24 cellular contexts compared by ENCODE assay signal in the genomic region with DNA sequence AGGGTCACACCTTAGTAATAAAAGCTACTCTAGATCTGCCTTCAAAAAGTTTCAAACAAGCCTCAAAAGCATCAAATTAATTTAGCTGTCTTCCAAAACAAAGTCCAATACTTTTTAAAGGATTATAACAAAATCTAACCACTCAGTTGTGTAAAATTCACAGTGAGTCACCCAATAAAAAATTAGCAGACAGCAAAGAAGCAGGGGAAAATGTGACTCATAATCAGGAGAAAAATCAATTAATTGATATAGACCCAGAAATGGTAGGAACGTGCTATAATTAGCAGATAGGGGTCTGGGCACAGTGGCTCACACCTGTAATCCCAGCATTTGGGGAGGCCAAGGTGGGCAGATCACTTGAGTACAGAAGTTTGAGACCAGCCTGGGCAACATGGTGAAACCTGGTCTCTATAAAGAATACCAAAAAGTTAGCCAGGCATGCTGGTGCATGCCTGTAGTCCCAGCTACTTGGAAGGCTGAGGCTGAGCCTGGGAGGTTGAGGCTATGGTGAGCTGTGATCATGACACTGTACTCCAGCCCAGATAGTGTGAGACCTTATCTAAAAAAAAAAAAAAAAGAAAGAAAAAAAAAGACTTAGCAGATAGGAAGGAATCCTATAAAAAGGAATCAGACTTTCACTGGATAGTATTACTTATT. TPM values are rescaled to one million over a fixed set of nuclear protein-coding genes. Genes with fewer than 3 reads are reported as not detected.
DNase-seq lines count a peak whose midpoint lies in the region; ATAC-seq and TF ChIP-seq lines count a peak whose summit lies in the region.
"Had no signal": no experiment of that assay in that cellular context is flagged by ENCODE, and none has a peak within 500 bp of the region (broad histone marks: within the 10 kb centered on the region; RNA-seq: fewer than 3 reads in every experiment).

No MANE protein-coding gene starts in this region.

- no peaks in the 10 kb centered on the region for H3K36me3 Mint-ChIP-seq in MCF 10A (ENCODE audit: insufficient read depth, unreplicated experiment)
- no peaks in the 10 kb centered on the region for H3K36me3 Mint-ChIP-seq in activated T-helper 2 cell treated with anti-CD3 and anti-CD28 coated beads, Interferon-gamma antibody, Interleukin-2, Interleukin-4, amounts not matched to agents 10 μg/mL and 5 μg/mL and 100 μg/mL, durations not matched to agents 14 hours and 24 hours and 36 hours (ENCODE audit: low read depth)

- RAD21 ChIA-PET in HCT116 (lab: Charles Lee; ENCODE audit: low non-redundant PET in 1 of 2, low total read pairs in 2 of 2, uncharacterized antibody in 2 of 2, unreplicated experiment in 2 of 2), result no interaction called here

- TF ChIP-seq POLR2A in HCT116 (IDR thresholded peaks at IDR 0.05; ENCODE audit: borderline replicate concordance, extremely low read depth, insufficient read depth, insufficient read length), result no peak

- TF ChIP-seq CTCF in HCT116 (IDR thresholded peaks at IDR 0.05 in 2 of 3, conservative IDR thresholded peaks at IDR 0.05 in 1 of 3; ENCODE audit: borderline replicate concordance in 1 of 3, insufficient read depth in 1 of 3, low read depth in 2 of 3, low read length in 2 of 3) (no peak), MCF 10A (IDR thresholded peaks at IDR 0.05; ENCODE audit: unreplicated experiment) (no peak), fibroblast of mammary gland (conservative IDR thresholded peaks at IDR 0.05; ENCODE audit: control insufficient read depth, insufficient read depth, low read depth, low read length) (no peak), osteoblast (IDR thresholded peaks at IDR 0.05; ENCODE audit: extremely low read depth, low read depth, low read length) (no peak)

- TF ChIP-seq RAD21 in HCT116 (IDR thresholded peaks at IDR 0.05; ENCODE audit: low read depth), result no peak

- H3K4me3 Mint-ChIP-seq in MCF 10A (ENCODE audit: unreplicated experiment), result no peak overlapping the region
- no peak overlapping the region for H3K4me3 Mint-ChIP-seq in activated T-helper 2 cell treated with anti-CD3 and anti-CD28 coated beads, Interferon-gamma antibody, Interleukin-2, Interleukin-4, amounts not matched to agents 10 μg/mL and 5 μg/mL and 100 μg/mL, durations not matched to agents 14 hours and 24 hours and 36 hours (ENCODE audit: low read depth)
- H3K4me3 Mint-ChIP-seq: CD4-positive, alpha-beta T cell had no signal

- peak overlapping the region; percentile 13 for H3K27ac Mint-ChIP-seq in MCF 10A (ENCODE audit: low read depth, unreplicated experiment)
- no peak overlapping the region for H3K27ac Mint-ChIP-seq in activated T-helper 2 cell treated with anti-CD3 and anti-CD28 coated beads, Interferon-gamma antibody, Interleukin-2, Interleukin-4, amounts not matched to agents 10 μg/mL and 5 μg/mL and 100 μg/mL, durations not matched to agents 14 hours and 24 hours and 36 hours
- H3K27ac Mint-ChIP-seq: CD4-positive, alpha-beta T cell; IgD-negative memory B cell had no signal

- POLR2A ChIA-PET in HCT116 (lab: Charles Lee), result no interaction called here
- POLR2A ChIA-PET in MCF 10A (lab: Yijun Ruan, JAX), result interaction anchor here (0.7 to 1.6 kb wide), 2 partner anchors 27 to 471 kb away, joined by 3 to 4 read pairs; no protein-coding TSS in a partner anchor

- peaks cover 31% of the 10 kb centered on the region for H3K9me3 Mint-ChIP-seq in MCF 10A (ENCODE audit: unreplicated experiment)
- H3K9me3 Mint-ChIP-seq in activated T-helper 2 cell treated with anti-CD3 and anti-CD28 coated beads, Interferon-gamma antibody, Interleukin-2, Interleukin-4, amounts not matched to agents 10 μg/mL and 5 μg/mL and 100 μg/mL, durations not matched to agents 14 hours and 24 hours and 36 hours, result peaks cover 15% of the 10 kb centered on the region

- H3K9me3 ChIP-seq in HCT116 (ENCODE audit: control insufficient read depth in 1 of 2, insufficient read depth in 1 of 2, low read depth in 1 of 2, low read length in 2 of 2) (peaks cover 13 to 14% of the 10 kb centered on the region in 2 experiments; a peak in 3 of 4 replicates), osteoblast (ENCODE audit: low read depth, low read length) (peaks cover 3% of the 10 kb centered on the region)

- H3K27ac ChIP-seq in HCT116 (ENCODE audit: low read depth, low read length) (no peak overlapping the region), osteoblast (ENCODE audit: low read depth, low read length) (no peak overlapping the region)
- H3K27ac ChIP-seq: BLaER1, SJSA1 had no signal

- H3K4me1 Mint-ChIP-seq in MCF 10A (ENCODE audit: insufficient read depth, unreplicated experiment), result peaks cover 7% of the 10 kb centered on the region
- H3K4me1 Mint-ChIP-seq in activated T-helper 2 cell treated with anti-CD3 and anti-CD28 coated beads, Interferon-gamma antibody, Interleukin-2, Interleukin-4, amounts not matched to agents 10 μg/mL and 5 μg/mL and 100 μg/mL, durations not matched to agents 14 hours and 24 hours and 36 hours (ENCODE audit: low read depth), result no peaks in the 10 kb centered on the region
- H3K4me1 Mint-ChIP-seq: IgD-negative memory B cell had no signal

- H3K4me3 ChIP-seq in HCT116 (replicated peaks in 1 of 2; ENCODE audit: low read depth in 1 of 2, low read length in 2 of 2) (no peak overlapping the region), fibroblast of mammary gland (ENCODE audit: control insufficient read depth, low read depth, low read length) (no peak overlapping the region), osteoblast (ENCODE audit: insufficient read depth, low read length) (no peak overlapping the region)
- H3K4me3 ChIP-seq: BLaER1, GM12878, MG63, SJSA1 had no signal

- intact Hi-C loops in HCT116 (cut with micrococcal nuclease) (no loop called here), MCF 10A (cut with micrococcal nuclease) (no loop called here)
- intact Hi-C loops in activated T-helper 2 cell treated with anti-CD3 and anti-CD28 coated beads, Interferon-gamma antibody, Interleukin-2, Interleukin-4, amounts not matched to agents 10 μg/mL and 5 μg/mL and 100 μg/mL, durations not matched to agents 14 hours and 24 hours and 36 hours (cut with micrococcal nuclease), result no loop called here

- DNase-seq in HCT116 (ENCODE audit: low read depth, low spot score) (no peak), MCF 10A (ENCODE audit: unreplicated experiment) (no peak), fibroblast of mammary gland (ENCODE audit: low read depth) (peak; percentile 6), osteoblast (ENCODE audit: insufficient read length, low spot score, missing footprints) (peak; percentile 29), NCI-H2227 treated with DMSO at 0.1 percent for 48 hours (lab: John Stamatoyannopoulos, UW) (no peak)
- no peak for DNase-seq in activated T-helper 2 cell treated with anti-CD3 and anti-CD28 coated beads, Interferon-gamma antibody, Interleukin-2, Interleukin-4, amounts not matched to agents 10 μg/mL and 5 μg/mL and 100 μg/mL, durations not matched to agents 14 hours and 24 hours and 36 hours (ENCODE audit: low spot score)
- DNase-seq: CD4-positive, alpha-beta T cell; COR-L47; DMS 273 treated with DMSO at 0.1 percent for 48 hours; DMS79 treated with DMSO at 0.1 percent for 48 hours; MG63; NCI-H1417; NCI-H187; NCI-H524; NCI-H774 had no signal

- CTCF ChIA-PET in HCT116 (lab: Charles Lee) (no interaction called here), MCF 10A (lab: Yijun Ruan, JAX) (interaction anchor here (0.6 to 1.8 kb wide), 8 partner anchors 9 to 391 kb away, joined by 3 to 5 read pairs (median 4); no protein-coding TSS in a partner anchor)

- H2AFZ ChIP-seq in HCT116 (ENCODE audit: low read depth, low read length, poor library complexity, severe bottlenecking), result no peak overlapping the region
- H2AFZ ChIP-seq in osteoblast (ENCODE audit: low read length), result no peak overlapping the region

- no peak overlapping the region for H3K9ac ChIP-seq in HCT116 (ENCODE audit: low read length)
- H3K9ac ChIP-seq: BLaER1 had no signal

- no peaks in the 10 kb centered on the region for H3K79me2 ChIP-seq in HCT116 (ENCODE audit: insufficient read depth, low read length)
- no peaks in the 10 kb centered on the region for H3K79me2 ChIP-seq in osteoblast (ENCODE audit: insufficient read depth, low read length)

- H3K27me3 ChIP-seq in HCT116 (ENCODE audit: insufficient read depth, low read length) (no peaks in the 10 kb centered on the region), osteoblast (ENCODE audit: insufficient read depth, low read length) (peaks cover 38% of the 10 kb centered on the region)
- H3K27me3 ChIP-seq: BLaER1, MG63 had no signal

- H3K9me2 ChIP-seq in HCT116 (ENCODE audit: insufficient read depth), result no peaks in the 10 kb centered on the region

- H4K20me1 ChIP-seq in HCT116 (ENCODE audit: insufficient read depth), result no peaks in the 10 kb centered on the region
- no peaks in the 10 kb centered on the region for H4K20me1 ChIP-seq in osteoblast (ENCODE audit: insufficient read depth, low read length)
- H4K20me1 ChIP-seq: BLaER1 had no signal

- H3K27me3 Mint-ChIP-seq in MCF 10A (ENCODE audit: insufficient read depth, unreplicated experiment), result peaks cover 24% of the 10 kb centered on the region
- peaks cover 19% of the 10 kb centered on the region for H3K27me3 Mint-ChIP-seq in activated T-helper 2 cell treated with anti-CD3 and anti-CD28 coated beads, Interferon-gamma antibody, Interleukin-2, Interleukin-4, amounts not matched to agents 10 μg/mL and 5 μg/mL and 100 μg/mL, durations not matched to agents 14 hours and 24 hours and 36 hours (ENCODE audit: low read depth)

- ATAC-seq in HCT116, result no peak
- no peak for ATAC-seq in HG02798 (IDR thresholded peaks at IDR 0.05; ENCODE audit: poor library complexity, unreplicated experiment)
- ATAC-seq in GM21737 (IDR thresholded peaks at IDR 0.05; ENCODE audit: unreplicated experiment), result no peak
- ATAC-seq: GM12878, Panc1, Right ventricle myocardium inferior had no signal

- H3K4me1 ChIP-seq in HCT116 (ENCODE audit: control insufficient read depth in 1 of 2, insufficient read depth in 2 of 2, low read length in 2 of 2), result peaks cover 0 to 6% of the 10 kb centered on the region in 2 experiments; a peak in 1 of 4 replicates
- H3K4me1 ChIP-seq in osteoblast (ENCODE audit: insufficient read depth, low read length), result no peaks in the 10 kb centered on the region
- H3K4me1 ChIP-seq: BLaER1, SJSA1 had no signal

- H3K4me2 ChIP-seq in HCT116 (ENCODE audit: low read length) (no peak overlapping the region), osteoblast (ENCODE audit: insufficient read depth, low read length) (no peak overlapping the region)
- H3K4me2 ChIP-seq: BLaER1 had no signal

- no TSS peak for BruUV-seq in HCT116 (replicated peaks; lab: Mats Ljungman, UMichigan)
- no TSS peak for BruUV-seq in MCF 10A (replicated peaks; lab: Mats Ljungman, UMichigan)

- no peaks in the 10 kb centered on the region for H3K36me3 ChIP-seq in HCT116 (ENCODE audit: control insufficient read depth in 1 of 2, insufficient read depth in 2 of 2, low read length in 2 of 2)
- no peaks in the 10 kb centered on the region for H3K36me3 ChIP-seq in osteoblast (ENCODE audit: insufficient read depth, low read length)
- H3K36me3 ChIP-seq: BLaER1, MG63, SJSA1 had no signal

RNA-seq across cellular contexts. Expression of gene MYOG, which starts 8.1 kb away (rescaled TPM):
- total RNA-seq in HCT116 (2021; ENCODE audit: unreplicated experiment), result not detected
- polyA plus RNA-seq in HCT116 (2012), result not detected in 2 replicates
- total RNA-seq in MCF 10A (2022), result not detected in 2 replicates
- total RNA-seq in osteoblast, result not detected in 2 replicates
- total RNA-seq in activated T-helper 2 cell treated with anti-CD3 and anti-CD28 coated beads, Interferon-gamma antibody, Interleukin-2, Interleukin-4, amounts not matched to agents 10 μg/mL and 5 μg/mL and 100 μg/mL, durations not matched to agents 14 hours and 24 hours and 36 hours, result not detected in 2 replicates
- total RNA-seq: CD4-positive, alpha-beta T cell; GM12878; H1; Right ventricle myocardium inferior; SJSA1 had no signal
- polyA plus RNA-seq: GM12878, H1, IgD-negative memory B cell had no signal

RNA-seq across cellular contexts. Expression of gene ADORA1, which starts 33.6 kb away (rescaled TPM):
- 2.8 TPM for total RNA-seq in HCT116 (2021; ENCODE audit: unreplicated experiment)
- 1.2 and 1.9 TPM in 2 replicates for polyA plus RNA-seq in HCT116 (2012)
- 0.26 and 0.34 TPM in 2 replicates for total RNA-seq in MCF 10A (2022)
- 4.0 and 9.1 TPM in 2 replicates for total RNA-seq in osteoblast
- not detected in 2 replicates for total RNA-seq in activated T-helper 2 cell treated with anti-CD3 and anti-CD28 coated beads, Interferon-gamma antibody, Interleukin-2, Interleukin-4, amounts not matched to agents 10 μg/mL and 5 μg/mL and 100 μg/mL, durations not matched to agents 14 hours and 24 hours and 36 hours
- total RNA-seq: CD4-positive, alpha-beta T cell; GM12878; SJSA1 had no signal
- polyA plus RNA-seq: GM12878, IgD-negative memory B cell had no signal

Comparison
In these comparisons a context has a peak if more than half of its experiments do, and no peak if none do; other contexts are left out.
1. DNase-seq: peak in fibroblast of mammary gland (single experiment) and osteoblast (single experiment); none in HCT116 (single experiment), MCF 10A (single experiment), NCI-H2227 treated with DMSO at 0.1 percent for 48 hours (single experiment) and activated T-helper 2 cell treated with anti-CD3 and anti-CD28 coated beads, Interferon-gamma antibody, Interleukin-2, Interleukin-4, amounts not matched to agents 10 μg/mL and 5 μg/mL and 100 μg/mL, durations not matched to agents 14 hours and 24 hours and 36 hours (single experiment).